ENCODE assay signal across 10 cellular contexts in genomic region chr12:64098709-64099354, GRCh38.
DNase-seq lines count a peak whose midpoint lies in the region; ATAC-seq and TF ChIP-seq lines count a peak whose summit lies in the region.
"Had no signal": no experiment of that assay in that cellular context is flagged by ENCODE, and none has a peak within 500 bp of the region (broad histone marks: within the 10 kb centered on the region; RNA-seq: fewer than 3 reads in every experiment).

No MANE protein-coding gene starts in this region.

- no peak overlapping the region for H3K4me3 ChIP-seq in cardiac fibroblast (replicated peaks in 1 of 2; ENCODE audit: low read depth in 2 of 2, low read length in 2 of 2)

- H3K9me3 Mint-ChIP-seq in activated T-cell treated with anti-CD3 and anti-CD28 coated beads, Interleukin-2, amount 50 U/mL, for 24 hours = no peaks in the 10 kb centered on the region

- DNase-seq in Ammon's horn (ENCODE audit: low spot score) = peak; percentile 32
- peak; percentile 84 for DNase-seq in NCI-H2029 treated with DMSO at 0.1 percent for 48 hours (lab: John Stamatoyannopoulos, UW)
- DNase-seq in cardiac fibroblast (ENCODE audit: low read depth in 2 of 2) = peak; percentile 81 to 89
- peak; percentile 81 for DNase-seq in myocyte (ENCODE audit: low read depth)
- DNase-seq in activated T-cell treated with anti-CD3 and anti-CD28 coated beads, Interleukin-2, amount 50 U/mL, for 24 hours = no peak
- DNase-seq in NCI-H510A treated with DMSO at 0.1 percent for 48 hours (lab: John Stamatoyannopoulos, UW) = no peak
- DNase-seq in effector CD8-positive, alpha-beta T cell (lab: John Stamatoyannopoulos, UW) = no peak
- DNase-seq: activated gamma-delta T cell, WERI-Rb-1 had no signal

- no peaks in the 10 kb centered on the region for H3K4me1 Mint-ChIP-seq in activated T-cell treated with anti-CD3 and anti-CD28 coated beads, Interleukin-2, amount 50 U/mL, for 24 hours (ENCODE audit: low read depth)

- TF ChIP-seq CTCF in cardiac fibroblast (IDR thresholded peaks at IDR 0.05; ENCODE audit: low read depth, low read length) = no peak

- peaks cover 16% of the 10 kb centered on the region for H3K27me3 Mint-ChIP-seq in activated T-cell treated with anti-CD3 and anti-CD28 coated beads, Interleukin-2, amount 50 U/mL, for 24 hours

- no peak for ATAC-seq in GM19455 (IDR thresholded peaks at IDR 0.05; ENCODE audit: unreplicated experiment)

- H3K4me3 Mint-ChIP-seq in activated T-cell treated with anti-CD3 and anti-CD28 coated beads, Interleukin-2, amount 50 U/mL, for 24 hours = no peak overlapping the region

- H3K36me3 Mint-ChIP-seq in activated T-cell treated with anti-CD3 and anti-CD28 coated beads, Interleukin-2, amount 50 U/mL, for 24 hours (ENCODE audit: low read depth) = no peaks in the 10 kb centered on the region

- H3K27ac Mint-ChIP-seq in activated T-cell treated with anti-CD3 and anti-CD28 coated beads, Interleukin-2, amount 50 U/mL, for 24 hours = no peak overlapping the region

Comparison
In these comparisons a context has a peak if more than half of its experiments do, and no peak if none do; other contexts are left out.
1. DNase-seq: peak in Ammon's horn (single experiment), NCI-H2029 treated with DMSO at 0.1 percent for 48 hours (single experiment), cardiac fibroblast (2 of 2) and myocyte (single experiment); none in activated T-cell treated with anti-CD3 and anti-CD28 coated beads, Interleukin-2, amount 50 U/mL, for 24 hours (single experiment), NCI-H510A treated with DMSO at 0.1 percent for 48 hours (single experiment) and effector CD8-positive, alpha-beta T cell (single experiment).